ENCODE assay signal across 26 cellular contexts in the genomic region with DNA sequence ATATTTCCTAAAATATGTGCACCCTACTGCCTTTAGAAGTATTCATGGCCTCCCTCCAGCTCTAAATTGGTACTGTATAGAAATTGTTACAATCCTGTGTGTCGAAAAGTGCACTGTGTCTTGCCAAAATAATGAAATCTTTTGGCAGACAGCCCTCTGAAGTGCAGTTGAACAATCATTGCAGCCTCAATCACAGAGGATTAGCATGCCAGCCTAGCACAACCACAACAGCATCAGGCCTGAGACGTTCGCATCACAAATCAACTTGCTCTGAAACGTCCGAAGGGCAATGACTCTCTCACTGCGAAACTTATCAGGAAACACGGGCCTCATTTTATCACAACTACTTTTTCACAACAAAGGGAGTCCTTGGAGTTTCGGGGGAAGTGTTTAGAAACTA.
A peak's percentile ranks its signal among the peaks of the same experiment; 100 is the strongest.
DNase-seq lines count a peak whose midpoint lies in the region; ATAC-seq and TF ChIP-seq lines count a peak whose summit lies in the region.
"Had no signal": no experiment of that assay in that cellular context is flagged by ENCODE, and none has a peak within 500 bp of the region (broad histone marks: within the 10 kb centered on the region; RNA-seq: fewer than 3 reads in every experiment).

No MANE protein-coding gene starts in this region.

- TF ChIP-seq POLR2A in GM18505 (IDR thresholded peaks at IDR 0.05; ENCODE audit: borderline replicate concordance, extremely low read depth, insufficient read depth, insufficient read length) (no peak), gastrocnemius medialis (IDR thresholded peaks at IDR 0.05) (no peak)

- H3K27me3 ChIP-seq in cardiac muscle cell (no peaks in the 10 kb centered on the region), left ventricle myocardium inferior (ENCODE audit: low read depth) (no peaks in the 10 kb centered on the region), iPS-18a (ENCODE audit: control insufficient read depth, insufficient read depth, low read length) (no peaks in the 10 kb centered on the region), gastrocnemius medialis (no peaks in the 10 kb centered on the region)
- H3K27me3 ChIP-seq: adrenal gland; BLaER1 treated with 17β-estradiol and CSF1 and Interleukin-3, amounts not matched to agents 10 nM and 100 nM; SJCRH30 had no signal

- no peak overlapping the region for H3K4me3 Mint-ChIP-seq in activated CD8-positive, alpha-beta memory T cell treated with anti-CD3 and anti-CD28 coated beads, Interleukin-2, amount 10 ng/mL, durations not matched to agents 7 days and 5 days
- H3K4me3 Mint-ChIP-seq: activated T-cell treated with anti-CD3 and anti-CD28 coated beads, Interleukin-2, amount 50 U/mL, for 4 hours; IgD-negative memory B cell had no signal

- no peak for ATAC-seq in activated CD8-positive, alpha-beta memory T cell treated with anti-CD3 and anti-CD28 coated beads, Interleukin-2, amount 10 ng/mL, durations not matched to agents 7 days and 5 days
- ATAC-seq in HG03135 (IDR thresholded peaks at IDR 0.05; ENCODE audit: unreplicated experiment) = no peak
- ATAC-seq in GM18505 (IDR thresholded peaks at IDR 0.05; ENCODE audit: unreplicated experiment) = no peak
- ATAC-seq in gastrocnemius medialis = no peak
- ATAC-seq: activated T-cell treated with anti-CD3 and anti-CD28 coated beads, Interleukin-2, amount 50 U/mL, for 4 hours; Panc1 had no signal

- in situ Hi-C loops in gastrocnemius medialis (cut with MboI; ENCODE audit: low sequenced_read_pairs in 4 of 4) = no loop called here

- H3K4me1 Mint-ChIP-seq in activated CD8-positive, alpha-beta memory T cell treated with anti-CD3 and anti-CD28 coated beads, Interleukin-2, amount 10 ng/mL, durations not matched to agents 7 days and 5 days = no peaks in the 10 kb centered on the region

- H3K36me3 Mint-ChIP-seq in activated CD8-positive, alpha-beta memory T cell treated with anti-CD3 and anti-CD28 coated beads, Interleukin-2, amount 10 ng/mL, durations not matched to agents 7 days and 5 days = no peaks in the 10 kb centered on the region
- H3K36me3 Mint-ChIP-seq: IgD-negative memory B cell had no signal

- H3K27me3 Mint-ChIP-seq in activated CD8-positive, alpha-beta memory T cell treated with anti-CD3 and anti-CD28 coated beads, Interleukin-2, amount 10 ng/mL, durations not matched to agents 7 days and 5 days = no peaks in the 10 kb centered on the region
- H3K27me3 Mint-ChIP-seq: IgD-negative memory B cell had no signal

- H3K4me1 ChIP-seq in cardiac muscle cell (ENCODE audit: low read depth) = peaks cover 20% of the 10 kb centered on the region
- no peaks in the 10 kb centered on the region for H3K4me1 ChIP-seq in left ventricle myocardium inferior
- peaks cover 54% of the 10 kb centered on the region for H3K4me1 ChIP-seq in iPS-18a (ENCODE audit: control insufficient read depth, low read depth, low read length)
- H3K4me1 ChIP-seq in gastrocnemius medialis = no peaks in the 10 kb centered on the region
- H3K4me1 ChIP-seq: adrenal gland; BLaER1 treated with 17β-estradiol and CSF1 and Interleukin-3, amounts not matched to agents 10 nM and 100 nM; SJCRH30 had no signal

- DNase-seq in cardiac muscle cell (ENCODE audit: low read depth in 1 of 2, low spot score in 1 of 2) = peak; percentile 5 to 57
- no peak for DNase-seq in left ventricle myocardium inferior
- peak; percentile 15 for DNase-seq in NCI-H226
- DNase-seq in activated CD8-positive, alpha-beta memory T cell treated with anti-CD3 and anti-CD28 coated beads, Interleukin-2, amount 10 ng/mL, durations not matched to agents 7 days and 5 days = no peak
- no peak for DNase-seq in gastrocnemius medialis
- DNase-seq: activated CD4-positive, alpha-beta T cell treated with anti-CD3 and anti-CD28 coated beads for 1 hour; activated CD8-positive, alpha-beta memory T cell treated with anti-CD3 and anti-CD28 coated beads for 24 hours; activated naive CD4-positive, alpha-beta T cell treated with Interleukin-2 at 50 U/mL for 16 hours; activated T-cell treated with anti-CD3 and anti-CD28 coated beads, Interleukin-2, amount 50 U/mL, for 4 hours; adrenal gland; caudate nucleus; COR-L47; NCI-H1417 treated with DMSO at 0.1 percent for 48 hours; NCI-H510A; NK-92 treated with Interleukin-12 subunit alpha and Interleukin-12 subunit beta, amount 100 ng/mL, for 24 hours; nucleus accumbens; SJCRH30; stimulated activated CD4-positive, alpha-beta T cell treated with anti-CD3 and anti-CD28 coated beads, Interleukin-2, amount 100 ng/mL, for 24 hours; T-helper 1 cell had no signal

- intact Hi-C loops in left ventricle myocardium inferior (cut with micrococcal nuclease) = no loop called here
- intact Hi-C loops in gastrocnemius medialis (cut with DNase I; ENCODE audit: low total_unique reads) = no loop called here

- no peak overlapping the region for H3K27ac Mint-ChIP-seq in activated CD8-positive, alpha-beta memory T cell treated with anti-CD3 and anti-CD28 coated beads, Interleukin-2, amount 10 ng/mL, durations not matched to agents 7 days and 5 days
- H3K27ac Mint-ChIP-seq: IgD-negative memory B cell had no signal

- no peaks in the 10 kb centered on the region for H3K9me3 Mint-ChIP-seq in activated CD8-positive, alpha-beta memory T cell treated with anti-CD3 and anti-CD28 coated beads, Interleukin-2, amount 10 ng/mL, durations not matched to agents 7 days and 5 days (ENCODE audit: low read depth)
- H3K9me3 Mint-ChIP-seq: activated T-cell treated with anti-CD3 and anti-CD28 coated beads, Interleukin-2, amount 50 U/mL, for 4 hours had no signal

- no peak overlapping the region for H3K4me3 ChIP-seq in cardiac muscle cell
- no peak overlapping the region for H3K4me3 ChIP-seq in left ventricle myocardium inferior
- H3K4me3 ChIP-seq in iPS-18a (ENCODE audit: low read length) = no peak overlapping the region
- no peak overlapping the region for H3K4me3 ChIP-seq in gastrocnemius medialis
- H3K4me3 ChIP-seq: adrenal gland; BLaER1 treated with 17β-estradiol and CSF1 and Interleukin-3, amounts not matched to agents 10 nM and 100 nM; SJCRH30; smooth muscle cell had no signal

- H3K36me3 ChIP-seq in cardiac muscle cell = no peaks in the 10 kb centered on the region
- H3K36me3 ChIP-seq in left ventricle myocardium inferior = no peaks in the 10 kb centered on the region
- H3K36me3 ChIP-seq in iPS-18a (ENCODE audit: control insufficient read depth, low read depth, low read length) = peaks cover 7% of the 10 kb centered on the region
- no peaks in the 10 kb centered on the region for H3K36me3 ChIP-seq in gastrocnemius medialis
- H3K36me3 ChIP-seq: adrenal gland; BLaER1 treated with 17β-estradiol and CSF1 and Interleukin-3, amounts not matched to agents 10 nM and 100 nM; SJCRH30 had no signal

- no peak overlapping the region for H3K27ac ChIP-seq in cardiac muscle cell
- H3K27ac ChIP-seq in left ventricle myocardium inferior (replicated peaks) = no peak overlapping the region
- peak overlapping the region; percentile 33 for H3K27ac ChIP-seq in iPS-18a (ENCODE audit: low read length)
- H3K27ac ChIP-seq in gastrocnemius medialis = no peak overlapping the region
- H3K27ac ChIP-seq: adrenal gland; BLaER1 treated with 17β-estradiol and CSF1 and Interleukin-3, amounts not matched to agents 10 nM and 100 nM; SJCRH30 had no signal

- H3K9ac ChIP-seq in iPS-18a (ENCODE audit: low read length) = no peak overlapping the region
- H3K9ac ChIP-seq: BLaER1 treated with 17β-estradiol and CSF1 and Interleukin-3, amounts not matched to agents 10 nM and 100 nM had no signal

- CTCF ChIA-PET in activated CD8-positive, alpha-beta memory T cell treated with anti-CD3 and anti-CD28 coated beads, Interleukin-2, amount 10 ng/mL, durations not matched to agents 7 days and 5 days (lab: Charles Lee) = no interaction called here

- H3K9me3 ChIP-seq in cardiac muscle cell (ENCODE audit: low read depth) = no peaks in the 10 kb centered on the region
- no peaks in the 10 kb centered on the region for H3K9me3 ChIP-seq in left ventricle myocardium inferior (replicated peaks)
- no peaks in the 10 kb centered on the region for H3K9me3 ChIP-seq in iPS-18a (ENCODE audit: control insufficient read depth, low read depth, low read length)
- no peaks in the 10 kb centered on the region for H3K9me3 ChIP-seq in gastrocnemius medialis
- H3K9me3 ChIP-seq: adrenal gland; BLaER1 treated with 17β-estradiol and CSF1 and Interleukin-3, amounts not matched to agents 10 nM and 100 nM; SJCRH30 had no signal

- no peak for TF ChIP-seq CTCF in cardiac muscle cell (IDR thresholded peaks at IDR 0.05; ENCODE audit: low read depth, low read length)
- no peak for TF ChIP-seq CTCF in left ventricle myocardium inferior (IDR thresholded peaks at IDR 0.05; ENCODE audit: borderline replicate concordance)
- no peak for TF ChIP-seq CTCF in gastrocnemius medialis (IDR thresholded peaks at IDR 0.05 in 4 of 5, conservative IDR thresholded peaks at IDR 0.05 in 1 of 5)

Comparison
In these comparisons a context has a peak if more than half of its experiments do, and no peak if none do; other contexts are left out.
1. DNase-seq: peak in cardiac muscle cell (2 of 2) and NCI-H226 (single experiment); none in left ventricle myocardium inferior (single experiment), activated CD8-positive, alpha-beta memory T cell treated with anti-CD3 and anti-CD28 coated beads, Interleukin-2, amount 10 ng/mL, durations not matched to agents 7 days and 5 days (single experiment) and gastrocnemius medialis (0 of 2).